5 cellular contexts compared by ENCODE assay signal in genomic region chr5:180461303-180461702, GRCh38.
"Had no signal": no experiment of that assay in that cellular context is flagged by ENCODE, and none has a peak within 500 bp of the region (broad histone marks: within the 10 kb centered on the region; RNA-seq: fewer than 3 reads in every experiment).

No MANE protein-coding gene starts in this region.

- H2AFZ ChIP-seq: GM23248 had no signal

- H3K4me3 Mint-ChIP-seq: H9 had no signal

- H3K4me1 Mint-ChIP-seq: H9 had no signal

- DNase-seq: GM23248, GOT3, H9, HCEC 1CT, IMR-90 had no signal

- H3K27ac ChIP-seq: GM23248 had no signal

- H3K9ac ChIP-seq: GM23248 had no signal

- H3K4me3 ChIP-seq: GM23248 had no signal
